ENCODE assay signal across 16 cellular contexts in genomic region chr7:83439021-83439420, GRCh38.
"Had no signal": no experiment of that assay in that cellular context is flagged by ENCODE, and none has a peak within 500 bp of the region (broad histone marks: within the 10 kb centered on the region; RNA-seq: fewer than 3 reads in every experiment).

No MANE protein-coding gene starts in this region.

- H3K27me3 ChIP-seq: gastrocnemius medialis, tibial nerve, vagina had no signal

- H3K9me3 ChIP-seq: gastrocnemius medialis, tibial nerve, vagina had no signal

- H3K4me3 ChIP-seq: gastrocnemius medialis, smooth muscle cell, tibial nerve, vagina had no signal

- DNase-seq: activated CD4-positive, alpha-beta T cell treated with anti-CD3 and anti-CD28 coated beads, Interleukin-2, amount 10 ng/mL, durations not matched to agents 7 days and 5 days; activated CD8-positive, alpha-beta memory T cell treated with anti-CD3 and anti-CD28 coated beads for 24 hours; amygdala; gastrocnemius medialis; hippocampal formation; right cardiac atrium; T-cell; T1000 had no signal

- H3K27me3 Mint-ChIP-seq: activated CD4-positive, alpha-beta T cell treated with anti-CD3 and anti-CD28 coated beads, Interleukin-2, amount 10 ng/mL, durations not matched to agents 7 days and 5 days; activated naive CD4-positive, alpha-beta T cell treated with anti-CD3 and anti-CD28 coated beads, Interleukin-2, amount 50 U/mL, for 24 hours; progenitor cell of endocrine pancreas; stimulated activated memory B cell treated with anti-CD40 and anti-IgM and Interleukin-4, amounts not matched to agents 10 μg/mL and 1 μg/mL and 100 μg/mL, for 72 hours; T-cell had no signal

- H3K4me3 Mint-ChIP-seq: activated CD4-positive, alpha-beta T cell treated with anti-CD3 and anti-CD28 coated beads, Interleukin-2, amount 10 ng/mL, durations not matched to agents 7 days and 5 days; activated naive CD4-positive, alpha-beta T cell treated with anti-CD3 and anti-CD28 coated beads, Interleukin-2, amount 50 U/mL, for 24 hours; mesothelial cell of epicardium; stimulated activated memory B cell treated with anti-CD40 and anti-IgM and Interleukin-4, amounts not matched to agents 10 μg/mL and 1 μg/mL and 100 μg/mL, for 72 hours; T-cell had no signal

- H3K4me1 Mint-ChIP-seq: activated CD4-positive, alpha-beta T cell treated with anti-CD3 and anti-CD28 coated beads, Interleukin-2, amount 10 ng/mL, durations not matched to agents 7 days and 5 days; activated naive CD4-positive, alpha-beta T cell treated with anti-CD3 and anti-CD28 coated beads, Interleukin-2, amount 50 U/mL, for 24 hours; mesothelial cell of epicardium; stimulated activated memory B cell treated with anti-CD40 and anti-IgM and Interleukin-4, amounts not matched to agents 10 μg/mL and 1 μg/mL and 100 μg/mL, for 72 hours; T-cell had no signal

- H3K36me3 ChIP-seq: gastrocnemius medialis, tibial nerve, vagina had no signal

- H3K4me2 ChIP-seq: smooth muscle cell had no signal

- H3K36me3 Mint-ChIP-seq: activated naive CD4-positive, alpha-beta T cell treated with anti-CD3 and anti-CD28 coated beads, Interleukin-2, amount 50 U/mL, for 24 hours; mesothelial cell of epicardium; stimulated activated memory B cell treated with anti-CD40 and anti-IgM and Interleukin-4, amounts not matched to agents 10 μg/mL and 1 μg/mL and 100 μg/mL, for 72 hours; T-cell had no signal

- H3K27ac Mint-ChIP-seq: activated CD4-positive, alpha-beta T cell treated with anti-CD3 and anti-CD28 coated beads, Interleukin-2, amount 10 ng/mL, durations not matched to agents 7 days and 5 days; activated naive CD4-positive, alpha-beta T cell treated with anti-CD3 and anti-CD28 coated beads, Interleukin-2, amount 50 U/mL, for 24 hours; activated T-helper 2 cell treated with anti-CD3 and anti-CD28 coated beads, Interferon-gamma antibody, Interleukin-2, Interleukin-4, amounts not matched to agents 10 μg/mL and 5 μg/mL and 100 μg/mL, durations not matched to agents 14 hours and 24 hours and 36 hours; mesothelial cell of epicardium; progenitor cell of endocrine pancreas; stimulated activated memory B cell treated with anti-CD40 and anti-IgM and Interleukin-4, amounts not matched to agents 10 μg/mL and 1 μg/mL and 100 μg/mL, for 72 hours; T-cell had no signal

- ATAC-seq: gastrocnemius medialis; right cardiac atrium; stimulated activated memory B cell treated with anti-CD40 and anti-IgM and Interleukin-4, amounts not matched to agents 10 μg/mL and 1 μg/mL and 100 μg/mL, for 72 hours; T-cell had no signal

- H3K27ac ChIP-seq: gastrocnemius medialis, tibial nerve, vagina had no signal

- H3K4me1 ChIP-seq: gastrocnemius medialis, tibial nerve, vagina had no signal

- H3K9me3 Mint-ChIP-seq: activated CD4-positive, alpha-beta T cell treated with anti-CD3 and anti-CD28 coated beads, Interleukin-2, amount 10 ng/mL, durations not matched to agents 7 days and 5 days had no signal
